Comparison of ENCODE assay signal across 8 cellular contexts in genomic region chr5:158174918-158175663, GRCh38.
DNase-seq lines count a peak whose midpoint lies in the region; ATAC-seq and TF ChIP-seq lines count a peak whose summit lies in the region.

No MANE protein-coding gene starts in this region.

- no peaks in the 10 kb centered on the region for H3K27me3 Mint-ChIP-seq in CD4-positive, alpha-beta T cell

- H3K27ac ChIP-seq in CD4-positive, alpha-beta T cell (ENCODE audit: low read depth, low read length): no peak overlapping the region
- H3K27ac ChIP-seq in coronary artery: peak overlapping the region in 1 of 2 donors; percentile 33
- no peak overlapping the region for H3K27ac ChIP-seq in liver (ENCODE audit: low read depth in 1 of 2, low read length in 2 of 2)

- peak; percentile 52 for ATAC-seq in CD4-positive, alpha-beta T cell (ENCODE audit: poor library complexity)
- ATAC-seq in GM21423 (IDR thresholded peaks at IDR 0.05; ENCODE audit: unreplicated experiment) (peak; percentile 46), GM19467 (IDR thresholded peaks at IDR 0.05; ENCODE audit: unreplicated experiment) (no peak)

- CTCF ChIA-PET in CD4-positive, alpha-beta T cell (lab: Charles Lee): interaction anchor here (0.5 to 2.3 kb wide), 3 partner anchors 582 to 957 kb away, joined by 3 to 9 read pairs (median 3); no protein-coding TSS in a partner anchor

- H3K27ac Mint-ChIP-seq in CD4-positive, alpha-beta T cell: no peak overlapping the region

- H3K4me3 ChIP-seq in coronary artery: no peak overlapping the region
- H3K4me3 ChIP-seq in liver (ENCODE audit: low read depth in 1 of 3, low read length in 3 of 3): no peak overlapping the region

- no peaks in the 10 kb centered on the region for H3K9me3 Mint-ChIP-seq in CD4-positive, alpha-beta T cell

- POLR2A ChIA-PET in CD4-positive, alpha-beta T cell (lab: Charles Lee): interaction anchor here (1.3 to 1.4 kb wide), 2 partner anchors 521 to 932 kb away, joined by 3 to 13 read pairs; no protein-coding TSS in a partner anchor

- no peak overlapping the region for H3K4me3 Mint-ChIP-seq in CD4-positive, alpha-beta T cell

- no peaks in the 10 kb centered on the region for H3K36me3 ChIP-seq in liver (ENCODE audit: control insufficient read depth in 4 of 4, insufficient read depth in 3 of 4, low read depth in 1 of 4, low read length in 3 of 4)

- H3K9me3 ChIP-seq in CD4-positive, alpha-beta T cell (ENCODE audit: control insufficient read depth, low read length): no peaks in the 10 kb centered on the region
- no peaks in the 10 kb centered on the region for H3K9me3 ChIP-seq in liver (ENCODE audit: control insufficient read depth in 4 of 4, low read length in 3 of 4)

- WGBS in liver: 44% methylated on average over 7 of the region's 7 CpGs

- peak; percentile 98 to 99 for TF ChIP-seq RAD21 in liver (IDR thresholded peaks at IDR 0.05)

- TF ChIP-seq CTCF in CD4-positive, alpha-beta T cell (IDR thresholded peaks at IDR 0.05): peak; percentile 55
- TF ChIP-seq CTCF in coronary artery (IDR thresholded peaks at IDR 0.05) (peak; percentile 79), liver (IDR thresholded peaks at IDR 0.05; ENCODE audit: low read depth, low read length, missing input control) (peak; percentile 79)

- no peak overlapping the region for H3K9ac ChIP-seq in liver (ENCODE audit: low read depth in 1 of 2, low read length in 2 of 2)

- H3K4me1 Mint-ChIP-seq in CD4-positive, alpha-beta T cell (ENCODE audit: low read depth): no peaks in the 10 kb centered on the region

- peak; percentile 3 to 56 (median 26) for DNase-seq in CD4-positive, alpha-beta T cell
- DNase-seq in NCI-H2107 treated with DMSO at 0.1 percent for 48 hours (lab: John Stamatoyannopoulos, UW; ENCODE audit: unreplicated experiment): peak; percentile 34
- DNase-seq in activated CD4-positive, alpha-beta T cell treated with anti-CD3 and anti-CD28 coated beads for 24 hours (ENCODE audit: low read depth in 2 of 2): peak; percentile 34 to 50
- no peak for DNase-seq in coronary artery (ENCODE audit: low spot score)
- DNase-seq in stimulated activated CD4-positive, alpha-beta T cell treated with anti-CD3 and anti-CD28 coated beads, TNF-alpha, amount 100 ng/mL, for 48 hours (ENCODE audit: low read depth in 3 of 3): peak; percentile 8 to 43 (median 9)

- H3K4me1 ChIP-seq in liver (ENCODE audit: control insufficient read depth in 4 of 4, insufficient read depth in 4 of 4, low read length in 3 of 4): no peaks in the 10 kb centered on the region

- no peaks in the 10 kb centered on the region for H3K36me3 Mint-ChIP-seq in CD4-positive, alpha-beta T cell (ENCODE audit: low read depth)

- no peaks in the 10 kb centered on the region for H3K27me3 ChIP-seq in CD4-positive, alpha-beta T cell (ENCODE audit: control insufficient read depth, insufficient read depth, low read length)
- H3K27me3 ChIP-seq in liver (ENCODE audit: control insufficient read depth in 4 of 4, insufficient read depth in 4 of 4, low read length in 3 of 4): no peaks in the 10 kb centered on the region

- intact Hi-C loops in CD4-positive, alpha-beta T cell (cut with DNase I, micrococcal nuclease): loop anchor here (1.0 to 5.0 kb wide), 3 partner anchors 522 to 958 kb away; no protein-coding TSS in a partner anchor

TF ChIP-seq in liver, 16 proteins besides CTCF, POLR2A, EP300 and RAD21:
- no peak for TF ChIP-seq MAX (IDR thresholded peaks at IDR 0.05)
- TF ChIP-seq FOXA2 (IDR thresholded peaks at IDR 0.05): no peak
- no peak for TF ChIP-seq YY1 (IDR thresholded peaks at IDR 0.05)
- no peak for TF ChIP-seq HNF4G (IDR thresholded peaks at IDR 0.05)
- TF ChIP-seq HNF4A (conservative IDR thresholded peaks at IDR 0.05): no peak
- no peak for TF ChIP-seq ATF3 (IDR thresholded peaks at IDR 0.05)
- TF ChIP-seq ZBTB33 (IDR thresholded peaks at IDR 0.05): no peak
- no peak for TF ChIP-seq EGR1 (IDR thresholded peaks at IDR 0.05; ENCODE audit: low read depth in 2 of 2)
- no peak for TF ChIP-seq REST (IDR thresholded peaks at IDR 0.05)
- TF ChIP-seq JUND (IDR thresholded peaks at IDR 0.05): no peak
- TF ChIP-seq TAF1 (conservative IDR thresholded peaks at IDR 0.05): no peak
